In the genomic region with DNA sequence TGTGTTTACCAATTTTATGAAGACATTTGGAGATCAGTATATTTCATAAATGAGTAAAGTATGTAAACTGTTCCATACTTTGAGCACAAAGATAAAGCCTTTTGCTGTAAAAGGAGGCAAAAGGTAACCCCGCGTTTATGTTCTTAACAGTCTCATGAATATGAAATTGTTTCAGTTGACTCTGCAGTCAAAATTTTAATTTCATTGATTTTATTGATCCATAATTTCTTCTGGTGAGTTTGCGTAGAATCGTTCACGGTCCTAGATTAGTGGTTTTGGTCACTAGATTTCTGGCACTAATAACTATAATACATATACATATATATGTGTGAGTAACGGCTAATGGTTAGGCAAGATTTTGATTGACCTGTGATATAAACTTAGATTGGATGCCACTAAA, we compare ENCODE assay signal across 10 cellular contexts. TPM values are rescaled to one million over a fixed set of nuclear protein-coding genes. Genes with fewer than 3 reads are reported as not detected.
DNase-seq lines count a peak whose midpoint lies in the region; ATAC-seq and TF ChIP-seq lines count a peak whose summit lies in the region.
"Had no signal": no experiment of that assay in that cellular context is flagged by ENCODE, and none has a peak within 500 bp of the region (broad histone marks: within the 10 kb centered on the region; RNA-seq: fewer than 3 reads in every experiment).

No MANE protein-coding gene starts in this region.

- H3K27me3 Mint-ChIP-seq in activated T-cell treated with anti-CD3 and anti-CD28 coated beads, Interleukin-2, amount 50 U/mL, for 72 hours (ENCODE audit: low read depth) = no peaks in the 10 kb centered on the region
- no peaks in the 10 kb centered on the region for H3K27me3 Mint-ChIP-seq in activated CD4-positive, alpha-beta memory T cell treated with anti-CD3 and anti-CD28 coated beads for 36 hours
- H3K27me3 Mint-ChIP-seq in glutamatergic neuron (ENCODE audit: unreplicated experiment) = peaks cover 2% of the 10 kb centered on the region
- no peaks in the 10 kb centered on the region for H3K27me3 Mint-ChIP-seq in stimulated activated naive B cell treated with anti-CD40 and anti-IgM and Interleukin-4, amounts not matched to agents 10 μg/mL and 1 μg/mL and 100 μg/mL, for 72 hours

- POLR2A ChIA-PET in activated CD4-positive, alpha-beta memory T cell treated with anti-CD3 and anti-CD28 coated beads for 36 hours (lab: Charles Lee) = no interaction called here

- ATAC-seq in activated T-cell treated with anti-CD3 and anti-CD28 coated beads, Interleukin-2, amount 50 U/mL, for 72 hours (replicated peaks in 1 of 2) = no peak
- ATAC-seq in stimulated activated naive B cell treated with anti-CD40 and anti-IgM and Interleukin-4, amounts not matched to agents 10 μg/mL and 1 μg/mL and 100 μg/mL, for 72 hours (replicated peaks) = no peak
- no peak for ATAC-seq in omental fat pad (ENCODE audit: low FRiP score)
- no peak for ATAC-seq in GM19397 (IDR thresholded peaks at IDR 0.05; ENCODE audit: unreplicated experiment)
- no peak for ATAC-seq in HG03460 (IDR thresholded peaks at IDR 0.05; ENCODE audit: unreplicated experiment)

- H3K4me3 Mint-ChIP-seq in activated T-cell treated with anti-CD3 and anti-CD28 coated beads, Interleukin-2, amount 50 U/mL, for 72 hours = peak overlapping the region; percentile 89 to 94
- peak overlapping the region; percentile 90 for H3K4me3 Mint-ChIP-seq in activated CD4-positive, alpha-beta memory T cell treated with anti-CD3 and anti-CD28 coated beads for 36 hours
- peak overlapping the region; percentile 98 for H3K4me3 Mint-ChIP-seq in glutamatergic neuron (ENCODE audit: unreplicated experiment)
- peak overlapping the region; percentile 89 to 98 for H3K4me3 Mint-ChIP-seq in stimulated activated naive B cell treated with anti-CD40 and anti-IgM and Interleukin-4, amounts not matched to agents 10 μg/mL and 1 μg/mL and 100 μg/mL, for 72 hours

- peaks cover 2% of the 10 kb centered on the region in 2 donors for H3K36me3 Mint-ChIP-seq in activated T-cell treated with anti-CD3 and anti-CD28 coated beads, Interleukin-2, amount 50 U/mL, for 72 hours (ENCODE audit: insufficient read depth in 2 of 2)
- H3K36me3 Mint-ChIP-seq in activated CD4-positive, alpha-beta memory T cell treated with anti-CD3 and anti-CD28 coated beads for 36 hours = peaks cover 2% of the 10 kb centered on the region
- no peaks in the 10 kb centered on the region for H3K36me3 Mint-ChIP-seq in glutamatergic neuron (ENCODE audit: unreplicated experiment)
- H3K36me3 Mint-ChIP-seq in stimulated activated naive B cell treated with anti-CD40 and anti-IgM and Interleukin-4, amounts not matched to agents 10 μg/mL and 1 μg/mL and 100 μg/mL, for 72 hours = peaks cover 0 to 1% of the 10 kb centered on the region in 2 donors
- H3K36me3 Mint-ChIP-seq: CD14-positive monocyte had no signal

- H3K27ac Mint-ChIP-seq in activated T-cell treated with anti-CD3 and anti-CD28 coated beads, Interleukin-2, amount 50 U/mL, for 72 hours = peak overlapping the region; percentile 97
- no peak overlapping the region for H3K27ac Mint-ChIP-seq in activated CD4-positive, alpha-beta memory T cell treated with anti-CD3 and anti-CD28 coated beads for 36 hours
- no peak overlapping the region for H3K27ac Mint-ChIP-seq in glutamatergic neuron (ENCODE audit: unreplicated experiment)
- H3K27ac Mint-ChIP-seq in stimulated activated naive B cell treated with anti-CD40 and anti-IgM and Interleukin-4, amounts not matched to agents 10 μg/mL and 1 μg/mL and 100 μg/mL, for 72 hours = no peak overlapping the region

- peaks cover 37% of the 10 kb centered on the region for H3K4me1 Mint-ChIP-seq in activated T-cell treated with anti-CD3 and anti-CD28 coated beads, Interleukin-2, amount 50 U/mL, for 72 hours (ENCODE audit: low read depth)
- H3K4me1 Mint-ChIP-seq in activated CD4-positive, alpha-beta memory T cell treated with anti-CD3 and anti-CD28 coated beads for 36 hours (ENCODE audit: low read depth) = peaks cover 49% of the 10 kb centered on the region
- H3K4me1 Mint-ChIP-seq in glutamatergic neuron (ENCODE audit: low read depth, unreplicated experiment) = peaks cover 18% of the 10 kb centered on the region
- peaks cover 11 to 34% of the 10 kb centered on the region in 2 donors for H3K4me1 Mint-ChIP-seq in stimulated activated naive B cell treated with anti-CD40 and anti-IgM and Interleukin-4, amounts not matched to agents 10 μg/mL and 1 μg/mL and 100 μg/mL, for 72 hours

- no peaks in the 10 kb centered on the region for H3K9me3 Mint-ChIP-seq in activated T-cell treated with anti-CD3 and anti-CD28 coated beads, Interleukin-2, amount 50 U/mL, for 72 hours
- no peaks in the 10 kb centered on the region for H3K9me3 Mint-ChIP-seq in activated CD4-positive, alpha-beta memory T cell treated with anti-CD3 and anti-CD28 coated beads for 36 hours
- H3K9me3 Mint-ChIP-seq in glutamatergic neuron (ENCODE audit: unreplicated experiment) = peaks cover 1% of the 10 kb centered on the region
- no peaks in the 10 kb centered on the region for H3K9me3 Mint-ChIP-seq in stimulated activated naive B cell treated with anti-CD40 and anti-IgM and Interleukin-4, amounts not matched to agents 10 μg/mL and 1 μg/mL and 100 μg/mL, for 72 hours

- no peak for DNase-seq in activated T-cell treated with anti-CD3 and anti-CD28 coated beads, Interleukin-2, amount 50 U/mL, for 72 hours
- DNase-seq in activated T-cell treated with anti-CD3 and anti-CD28 coated beads for 4 hours = no peak
- no peak for DNase-seq in activated CD4-positive, alpha-beta memory T cell treated with anti-CD3 and anti-CD28 coated beads for 36 hours
- DNase-seq in glutamatergic neuron = no peak
- DNase-seq in stimulated activated naive B cell treated with anti-CD40 and anti-IgM and Interleukin-4, amounts not matched to agents 10 μg/mL and 1 μg/mL and 100 μg/mL, for 72 hours = no peak
- DNase-seq in omental fat pad (ENCODE audit: low spot score) = no peak
- DNase-seq: NCI-H226 had no signal

- TF ChIP-seq CTCF in glutamatergic neuron (IDR thresholded peaks at IDR 0.05; ENCODE audit: partially characterized antibody, unreplicated experiment) = no peak
- no peak for TF ChIP-seq CTCF in omental fat pad (IDR thresholded peaks at IDR 0.05)

- CTCF ChIA-PET in activated CD4-positive, alpha-beta memory T cell treated with anti-CD3 and anti-CD28 coated beads for 36 hours (lab: Charles Lee) = no interaction called here

- intact Hi-C loops in activated CD4-positive, alpha-beta memory T cell treated with anti-CD3 and anti-CD28 coated beads for 36 hours (cut with micrococcal nuclease) = loop anchor here (10.0 kb wide), 1 partner anchor 1721 kb away; a partner anchor contains a TSS

RNA-seq across cellular contexts. Expression of a gene that starts 1.9 kb away (rescaled TPM):
- 10 to 100 TPM; 30.4 to 38.6 TPM for total RNA-seq in activated T-cell treated with anti-CD3 and anti-CD28 coated beads, Interleukin-2, amount 50 U/mL, for 72 hours
- 10 to 100 TPM; 28.0 to 29.0 TPM for total RNA-seq in activated CD4-positive, alpha-beta memory T cell treated with anti-CD3 and anti-CD28 coated beads for 36 hours
- total RNA-seq in glutamatergic neuron (ENCODE audit: unreplicated experiment) (45.4 TPM), omental fat pad (10 to 100 TPM; 25.9 to 44.5 (median 26.9) TPM)
